In the genomic region with DNA sequence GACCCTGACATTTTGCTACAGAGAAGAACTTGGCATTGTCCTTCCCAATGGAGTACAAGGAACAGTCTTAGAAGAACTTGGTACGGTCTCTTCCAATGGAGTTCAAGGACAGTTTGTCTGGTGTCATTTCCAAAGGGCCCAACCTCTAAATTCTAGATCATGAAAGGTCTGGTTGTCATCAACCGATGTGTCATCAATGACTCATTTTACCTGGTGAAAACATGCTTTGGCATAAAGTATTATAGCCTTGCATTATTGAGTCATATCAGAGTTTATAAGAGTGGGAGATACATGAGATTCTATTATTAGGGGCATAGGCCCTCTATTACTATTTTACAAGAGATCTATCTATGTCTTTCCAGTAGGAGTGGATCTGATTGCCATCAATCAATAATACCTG, we compare ENCODE assay signal across 14 cellular contexts. TPM values are rescaled to one million over a fixed set of nuclear protein-coding genes. Genes with fewer than 3 reads are reported as not detected.
DNase-seq lines count a peak whose midpoint lies in the region; ATAC-seq, FAIRE-seq and TF ChIP-seq lines count a peak whose summit lies in the region.
"Had no signal": no experiment of that assay in that cellular context is flagged by ENCODE, and none has a peak within 500 bp of the region (broad histone marks: within the 10 kb centered on the region; RNA-seq: fewer than 3 reads in every experiment).

No MANE protein-coding gene starts in this region.

- no peaks in the 10 kb centered on the region for H3K36me3 ChIP-seq in breast epithelium
- H3K36me3 ChIP-seq in endothelial cell of umbilical vein (ENCODE audit: control insufficient read depth in 2 of 2, extremely low read depth in 1 of 2, insufficient read depth in 2 of 2, low read length in 2 of 2): no peaks in the 10 kb centered on the region
- H3K36me3 ChIP-seq: BE2C had no signal

- H3K4me3 ChIP-seq in breast epithelium: no peak overlapping the region
- no peak overlapping the region for H3K4me3 ChIP-seq in endothelial cell of umbilical vein (replicated peaks in 1 of 3; ENCODE audit: insufficient read depth in 1 of 3, low read depth in 1 of 3, low read length in 3 of 3)
- H3K4me3 ChIP-seq: PC-9 had no signal

- BruUV-seq in MCF 10A (replicated peaks; lab: Mats Ljungman, UMichigan) (no TSS peak), endothelial cell of umbilical vein (replicated peaks; lab: Mats Ljungman, UMichigan) (no TSS peak)

- H3K27ac ChIP-seq in breast epithelium: no peak overlapping the region
- H3K27ac ChIP-seq in endothelial cell of umbilical vein (ENCODE audit: insufficient read depth, low read depth, low read length): no peak overlapping the region
- H3K27ac ChIP-seq: PC-9 had no signal

- dilution Hi-C loops in endothelial cell of umbilical vein (cut with MboI; ENCODE audit: extremely low pct_ligation_motif_present, low sequenced_read_pairs): no loop called here

- no peaks in the 10 kb centered on the region for H3K9me3 Mint-ChIP-seq in MCF 10A (ENCODE audit: unreplicated experiment)
- no peaks in the 10 kb centered on the region for H3K9me3 Mint-ChIP-seq in stimulated activated effector memory CD8-positive, alpha-beta T cell treated with anti-CD3 and anti-CD28 coated beads, Interleukin-12 subunit alpha, Interleukin-12 subunit beta, amount 100 ng/mL, for 72 hours

- no peak for TF ChIP-seq CTCF in MCF 10A (IDR thresholded peaks at IDR 0.05; ENCODE audit: unreplicated experiment)
- TF ChIP-seq CTCF in breast epithelium (IDR thresholded peaks at IDR 0.05): no peak
- TF ChIP-seq CTCF in endothelial cell of umbilical vein (IDR thresholded peaks at IDR 0.05; ENCODE audit: extremely low read depth in 1 of 2, insufficient read depth in 1 of 2, low read depth in 1 of 2, low read length in 2 of 2): no peak

- H3K4me1 ChIP-seq in breast epithelium (no peaks in the 10 kb centered on the region), endothelial cell of umbilical vein (ENCODE audit: control insufficient read depth, extremely low read depth, insufficient read depth, low read length) (no peaks in the 10 kb centered on the region)
- H3K4me1 ChIP-seq: BE2C had no signal

- no peaks in the 10 kb centered on the region for H4K20me1 ChIP-seq in endothelial cell of umbilical vein (replicated peaks; ENCODE audit: control insufficient read depth, extremely low read depth, insufficient read depth, low read length)

- no peak overlapping the region for H3K4me2 ChIP-seq in endothelial cell of umbilical vein (ENCODE audit: insufficient read depth, low read length)
- H3K4me2 ChIP-seq: PC-9 had no signal

- H3K4me3 Mint-ChIP-seq in MCF 10A (ENCODE audit: unreplicated experiment): no peak overlapping the region
- H3K4me3 Mint-ChIP-seq in stimulated activated effector memory CD8-positive, alpha-beta T cell treated with anti-CD3 and anti-CD28 coated beads, Interleukin-12 subunit alpha, Interleukin-12 subunit beta, amount 100 ng/mL, for 72 hours: no peak overlapping the region
- H3K4me3 Mint-ChIP-seq: CD4-positive, alpha-beta memory T cell had no signal

- H3K27me3 ChIP-seq in breast epithelium: peaks cover 0 to 8% of the 10 kb centered on the region in 2 donors
- peaks cover 0 to 2% of the 10 kb centered on the region in 2 experiments for H3K27me3 ChIP-seq in endothelial cell of umbilical vein (ENCODE audit: control insufficient read depth in 2 of 2, insufficient read depth in 2 of 2, low read length in 2 of 2)
- H3K27me3 ChIP-seq: BE2C had no signal

- no peak overlapping the region for H2AFZ ChIP-seq in endothelial cell of umbilical vein (ENCODE audit: low read depth, low read length)
- H2AFZ ChIP-seq: PC-9 had no signal

- H3K27me3 Mint-ChIP-seq in MCF 10A (ENCODE audit: insufficient read depth, unreplicated experiment): peaks cover 32% of the 10 kb centered on the region

- TF ChIP-seq POLR2A in breast epithelium (IDR thresholded peaks at IDR 0.05) (no peak), endothelial cell of umbilical vein (IDR thresholded peaks at IDR 0.05; ENCODE audit: low read depth, low read length) (no peak)

- H3K79me2 ChIP-seq in endothelial cell of umbilical vein (ENCODE audit: control insufficient read depth, insufficient read depth, low read length): no peaks in the 10 kb centered on the region

- H3K9me3 ChIP-seq in breast epithelium (no peaks in the 10 kb centered on the region), endothelial cell of umbilical vein (replicated peaks; ENCODE audit: control insufficient read depth, insufficient read depth, low read length) (no peaks in the 10 kb centered on the region)
- H3K9me3 ChIP-seq: BE2C had no signal

- no peak overlapping the region for H3K27ac Mint-ChIP-seq in MCF 10A (ENCODE audit: low read depth, unreplicated experiment)
- no peak overlapping the region for H3K27ac Mint-ChIP-seq in stimulated activated effector memory CD8-positive, alpha-beta T cell treated with anti-CD3 and anti-CD28 coated beads, Interleukin-12 subunit alpha, Interleukin-12 subunit beta, amount 100 ng/mL, for 72 hours
- H3K27ac Mint-ChIP-seq: CD4-positive, alpha-beta memory T cell had no signal

- CTCF ChIA-PET in MCF 10A (lab: Yijun Ruan, JAX) (no interaction called here), endothelial cell of umbilical vein (lab: Charles Lee) (no interaction called here)

- intact Hi-C loops in MCF 10A (cut with micrococcal nuclease) (no loop called here), breast epithelium (cut with DNase I; ENCODE audit: low total_unique reads) (no loop called here), endothelial cell of umbilical vein (cut with micrococcal nuclease) (no loop called here)

- DNase-seq in MCF 10A (ENCODE audit: unreplicated experiment) (peak; percentile 45), breast epithelium (ENCODE audit: low spot score in 2 of 2) (no peak), RKO (ENCODE audit: low spot score) (peak; percentile 12), endothelial cell of umbilical vein (ENCODE audit: low read depth, low spot score) (no peak)
- no peak for DNase-seq in stimulated activated effector memory CD8-positive, alpha-beta T cell treated with anti-CD3 and anti-CD28 coated beads, Interleukin-12 subunit alpha, Interleukin-12 subunit beta, amount 100 ng/mL, for 72 hours (ENCODE audit: low spot score in 2 of 2)
- DNase-seq: BE2C; CD4-positive, alpha-beta memory T cell; HCEC 1CT; NCI-H2081 treated with DMSO at 0.1 percent for 48 hours; NCI-H510A; NCI-H774 had no signal

- POLR2A ChIA-PET in MCF 10A (lab: Yijun Ruan, JAX): no interaction called here
- POLR2A ChIA-PET in endothelial cell of umbilical vein (lab: Charles Lee): no interaction called here

- no peaks in the 10 kb centered on the region for H3K9me1 ChIP-seq in endothelial cell of umbilical vein (replicated peaks; ENCODE audit: control insufficient read depth, extremely low read depth, insufficient read depth, low read length)

- FAIRE-seq in endothelial cell of umbilical vein (lab: Jason Lieb, UNC): no peak

- H3K36me3 Mint-ChIP-seq in MCF 10A (ENCODE audit: insufficient read depth, unreplicated experiment): no peaks in the 10 kb centered on the region
- H3K36me3 Mint-ChIP-seq in stimulated activated effector memory CD8-positive, alpha-beta T cell treated with anti-CD3 and anti-CD28 coated beads, Interleukin-12 subunit alpha, Interleukin-12 subunit beta, amount 100 ng/mL, for 72 hours: peaks cover 6% of the 10 kb centered on the region
- H3K36me3 Mint-ChIP-seq: CD4-positive, alpha-beta memory T cell had no signal

- peak; percentile 58 for ATAC-seq in stimulated activated effector memory CD8-positive, alpha-beta T cell treated with anti-CD3 and anti-CD28 coated beads, Interleukin-12 subunit alpha, Interleukin-12 subunit beta, amount 100 ng/mL, for 72 hours
- ATAC-seq in HG02938 (IDR thresholded peaks at IDR 0.05; ENCODE audit: unreplicated experiment) (no peak), HG03280 (IDR thresholded peaks at IDR 0.05; ENCODE audit: unreplicated experiment) (no peak)

- H3K9ac ChIP-seq in endothelial cell of umbilical vein (replicated peaks; ENCODE audit: extremely low read depth, insufficient read depth, low read length): no peak overlapping the region

- H3K4me1 Mint-ChIP-seq in MCF 10A (ENCODE audit: insufficient read depth, unreplicated experiment): peaks cover 5% of the 10 kb centered on the region
- H3K4me1 Mint-ChIP-seq in stimulated activated effector memory CD8-positive, alpha-beta T cell treated with anti-CD3 and anti-CD28 coated beads, Interleukin-12 subunit alpha, Interleukin-12 subunit beta, amount 100 ng/mL, for 72 hours: no peaks in the 10 kb centered on the region
- H3K4me1 Mint-ChIP-seq: CD4-positive, alpha-beta memory T cell had no signal

TF ChIP-seq in endothelial cell of umbilical vein, 7 proteins besides CTCF, POLR2A, EP300 and RAD21:
- no peak for TF ChIP-seq EZH2 (IDR thresholded peaks at IDR 0.05; ENCODE audit: borderline replicate concordance, low read depth, low read length, severe bottlenecking)
- TF ChIP-seq, protein P1, sequence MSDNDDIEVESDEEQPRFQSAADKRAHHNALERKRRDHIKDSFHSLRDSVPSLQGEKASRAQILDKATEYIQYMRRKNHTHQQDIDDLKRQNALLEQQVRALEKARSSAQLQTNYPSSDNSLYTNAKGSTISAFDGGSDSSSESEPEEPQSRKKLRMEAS (IDR thresholded peaks at IDR 0.05; ENCODE audit: insufficient read depth, insufficient read length): no peak
- TF ChIP-seq GATA2 (IDR thresholded peaks at IDR 0.05; ENCODE audit: insufficient read depth, insufficient read length, low read depth, low read length): no peak
- no peak for TF ChIP-seq MYC (IDR thresholded peaks at IDR 0.05; ENCODE audit: low read depth, low read length)
- TF ChIP-seq POLR2AphosphoS5 (IDR thresholded peaks at IDR 0.05; ENCODE audit: insufficient read depth, low read depth, low read length): no peak
- peak; percentile 10 for TF ChIP-seq JUN (IDR thresholded peaks at IDR 0.05; ENCODE audit: borderline replicate concordance, insufficient read depth, insufficient read length, low read depth)

RNA-seq across cellular contexts. Expression of gene CYP2B6, which starts 4.3 kb away (rescaled TPM):
- total RNA-seq in MCF 10A (2022) (not detected in 2 replicates), breast epithelium (not detected), endothelial cell of umbilical vein (not detected in 2 replicates)
- not detected in 2 replicates for polyA plus RNA-seq in endothelial cell of umbilical vein
- not detected in 2 replicates for polyA plus RNA-seq in endothelial cell of umbilical vein (2011; cell fraction: cytosol; rRNA removed)
- not detected in 2 replicates for polyA plus RNA-seq in endothelial cell of umbilical vein (2011; cell fraction: nucleus; rRNA removed)
- polyA plus RNA-seq in endothelial cell of umbilical vein (2012): not detected in 2 replicates
- not detected in 2 replicates for polyA minus RNA-seq in endothelial cell of umbilical vein
- polyA minus RNA-seq in endothelial cell of umbilical vein (2011; cell fraction: cytosol; rRNA and poly(A)+ RNA removed): not detected
- not detected in 2 replicates for polyA minus RNA-seq in endothelial cell of umbilical vein (2011; cell fraction: nucleus; rRNA and poly(A)+ RNA removed)
- total RNA-seq: CD4-positive, alpha-beta memory T cell; PC-9 had no signal
- polyA plus RNA-seq: CD4-positive, alpha-beta memory T cell had no signal

Comparison
In these comparisons a context has a peak if more than half of its experiments do, and no peak if none do; other contexts are left out.
1. DNase-seq: peak in MCF 10A (single experiment) and RKO (single experiment); none in breast epithelium (0 of 2), endothelial cell of umbilical vein (single experiment) and stimulated activated effector memory CD8-positive, alpha-beta T cell treated with anti-CD3 and anti-CD28 coated beads, Interleukin-12 subunit alpha, Interleukin-12 subunit beta, amount 100 ng/mL, for 72 hours (0 of 2).